In genomic region chr4:42083816-42084215, GRCh38 we compare ENCODE assay signal across 14 cellular contexts.
"Had no signal": no experiment of that assay in that cellular context is flagged by ENCODE, and none has a peak within 500 bp of the region (broad histone marks: within the 10 kb centered on the region; RNA-seq: fewer than 3 reads in every experiment).

No MANE protein-coding gene starts in this region.

- ATAC-seq: activated CD4-positive, CD25-positive, alpha-beta regulatory T cell treated with anti-CD3 and anti-CD28 coated beads, Interleukin-2, amount 50 U/mL, for 24 hours; activated T-cell treated with anti-CD3 and anti-CD28 coated beads, Interleukin-2, amount 50 U/mL, for 4 hours; left ventricle myocardium superior; mucosa of descending colon; right cardiac atrium had no signal

- DNase-seq: activated CD4-positive, alpha-beta T cell treated with anti-CD3 and anti-CD28 coated beads, Interleukin-2, amount 50 U/mL, for 1 hour; activated CD8-positive, alpha-beta memory T cell treated with anti-CD3 and anti-CD28 coated beads, Interleukin-2, amount 50 U/mL, for 4 hours; activated naive CD4-positive, alpha-beta T cell treated with anti-CD3 and anti-CD28 coated beads for 36 hours; activated T-cell treated with anti-CD3 and anti-CD28 coated beads, Interleukin-2, amount 50 U/mL, for 4 hours; left ventricle myocardium superior; mucosa of descending colon; naive B cell; right cardiac atrium; transverse colon had no signal

- H3K4me3 ChIP-seq: cardiac muscle cell, mucosa of descending colon, prostate gland, skin epidermis, suprapubic skin, transverse colon had no signal
